12 cellular contexts compared by ENCODE assay signal in genomic region chr20:18139832-18140231, GRCh38. TPM values are rescaled to one million over a fixed set of nuclear protein-coding genes. Genes with fewer than 3 reads are reported as not detected.
DNase-seq lines count a peak whose midpoint lies in the region; ATAC-seq and TF ChIP-seq lines count a peak whose summit lies in the region.
"Had no signal": no experiment of that assay in that cellular context is flagged by ENCODE, and none has a peak within 500 bp of the region (broad histone marks: within the 10 kb centered on the region; RNA-seq: fewer than 3 reads in every experiment).

No MANE protein-coding gene starts in this region.

- H3K27me3 ChIP-seq in OCI-LY1 (ENCODE audit: insufficient read depth, low read length) (no peaks in the 10 kb centered on the region), endodermal cell (ENCODE audit: control insufficient read depth, insufficient read depth, low read length, poor library complexity, severe bottlenecking) (no peaks in the 10 kb centered on the region)

- H3K36me3 ChIP-seq in OCI-LY1 (ENCODE audit: insufficient read depth, low read length) (peaks cover 28% of the 10 kb centered on the region), endodermal cell (ENCODE audit: control insufficient read depth, insufficient read depth, low read length) (peaks cover 15% of the 10 kb centered on the region)

- no peaks in the 10 kb centered on the region for H3K9me3 ChIP-seq in OCI-LY1 (ENCODE audit: low read length)
- no peaks in the 10 kb centered on the region for H3K9me3 ChIP-seq in endodermal cell (ENCODE audit: control insufficient read depth, low read length)

- H3K4me1 ChIP-seq in OCI-LY1 (ENCODE audit: insufficient read depth, low read length, severe bottlenecking) (peaks cover 24% of the 10 kb centered on the region), endodermal cell (ENCODE audit: control insufficient read depth, insufficient read depth, low read length) (peaks cover 11% of the 10 kb centered on the region)

- no peak overlapping the region for H3K27ac ChIP-seq in OCI-LY1 (ENCODE audit: low read depth, low read length, poor library complexity, severe bottlenecking)
- no peak overlapping the region for H3K27ac ChIP-seq in endodermal cell (ENCODE audit: low read depth, low read length)
- H3K27ac ChIP-seq: RWPE1 had no signal

- H3K9me2 ChIP-seq in OCI-LY1 (ENCODE audit: low read depth, low read length): no peaks in the 10 kb centered on the region

- no peaks in the 10 kb centered on the region; the same call in 1 of the 2 replicates for H4K20me1 ChIP-seq in OCI-LY1 (ENCODE audit: insufficient read depth, low read length)

- H3K27me3 Mint-ChIP-seq in activated T-cell treated with anti-CD3 and anti-CD28 coated beads, Interleukin-2, amount 50 U/mL, for 72 hours (ENCODE audit: low read depth): no peaks in the 10 kb centered on the region
- no peaks in the 10 kb centered on the region for H3K27me3 Mint-ChIP-seq in endodermal cell (ENCODE audit: insufficient read depth)
- H3K27me3 Mint-ChIP-seq in stimulated activated naive B cell treated with anti-CD40 and anti-IgM and Interleukin-4, amounts not matched to agents 10 μg/mL and 1 μg/mL and 100 μg/mL, for 72 hours: peaks cover 0 to 7% of the 10 kb centered on the region in 2 donors

- peaks cover 18% of the 10 kb centered on the region for H3K4me1 Mint-ChIP-seq in activated T-cell treated with anti-CD3 and anti-CD28 coated beads, Interleukin-2, amount 50 U/mL, for 72 hours (ENCODE audit: low read depth)
- H3K4me1 Mint-ChIP-seq in endodermal cell: peaks cover 33% of the 10 kb centered on the region
- peaks cover 14 to 30% of the 10 kb centered on the region in 2 donors for H3K4me1 Mint-ChIP-seq in stimulated activated naive B cell treated with anti-CD40 and anti-IgM and Interleukin-4, amounts not matched to agents 10 μg/mL and 1 μg/mL and 100 μg/mL, for 72 hours

- H3F3A ChIP-seq in OCI-LY1 (ENCODE audit: insufficient read depth, low read length): no peaks in the 10 kb centered on the region

- no peak overlapping the region for H2AFZ ChIP-seq in OCI-LY1 (ENCODE audit: low read length)

- H3K9me3 Mint-ChIP-seq in activated T-cell treated with anti-CD3 and anti-CD28 coated beads, Interleukin-2, amount 50 U/mL, for 72 hours: no peaks in the 10 kb centered on the region
- H3K9me3 Mint-ChIP-seq in endodermal cell: no peaks in the 10 kb centered on the region
- H3K9me3 Mint-ChIP-seq in stimulated activated naive B cell treated with anti-CD40 and anti-IgM and Interleukin-4, amounts not matched to agents 10 μg/mL and 1 μg/mL and 100 μg/mL, for 72 hours: no peaks in the 10 kb centered on the region

- peaks cover 3 to 6% of the 10 kb centered on the region in 2 donors for H3K36me3 Mint-ChIP-seq in activated T-cell treated with anti-CD3 and anti-CD28 coated beads, Interleukin-2, amount 50 U/mL, for 72 hours (ENCODE audit: insufficient read depth in 2 of 2)
- H3K36me3 Mint-ChIP-seq in endodermal cell (ENCODE audit: low read depth): peaks cover 24% of the 10 kb centered on the region
- H3K36me3 Mint-ChIP-seq in stimulated activated naive B cell treated with anti-CD40 and anti-IgM and Interleukin-4, amounts not matched to agents 10 μg/mL and 1 μg/mL and 100 μg/mL, for 72 hours: peaks cover 17 to 25% of the 10 kb centered on the region in 2 donors

- H3K9ac ChIP-seq in OCI-LY1 (ENCODE audit: low read length) (no peak overlapping the region; the same call in 1 of the 2 replicates), endodermal cell (ENCODE audit: extremely low read depth, low read length, poor library complexity, severe bottlenecking) (no peak overlapping the region)

- H3K4me3 ChIP-seq in OCI-LY1 (ENCODE audit: low read depth, low read length, poor library complexity, severe bottlenecking) (peak overlapping the region; percentile 93), endodermal cell (ENCODE audit: low read length) (peak overlapping the region; percentile 97)

- peak overlapping the region; percentile 98 for H3K4me2 ChIP-seq in OCI-LY1 (ENCODE audit: low read length)

- ATAC-seq in activated T-cell treated with anti-CD3 and anti-CD28 coated beads, Interleukin-2, amount 50 U/mL, for 72 hours (replicated peaks in 1 of 2): no peak
- ATAC-seq in stimulated activated naive B cell treated with anti-CD40 and anti-IgM and Interleukin-4, amounts not matched to agents 10 μg/mL and 1 μg/mL and 100 μg/mL, for 72 hours (replicated peaks): no peak
- ATAC-seq in HG02973 (IDR thresholded peaks at IDR 0.05; ENCODE audit: unreplicated experiment) (no peak), GM21786 (IDR thresholded peaks at IDR 0.05; ENCODE audit: unreplicated experiment) (no peak)

- WGBS in endodermal cell (ENCODE audit: insufficient coverage in 1 of 2, insufficient read length in 1 of 2), 2 experiments: 96% methylated on average over 2 of the region's 2 CpGs

- DNase-seq in activated T-cell treated with anti-CD3 and anti-CD28 coated beads, Interleukin-2, amount 50 U/mL, for 72 hours: no peak
- no peak for DNase-seq in activated T-cell treated with anti-CD3 and anti-CD28 coated beads, Interleukin-2, amount 50 U/mL, for 1 hour
- DNase-seq in endodermal cell: no peak
- no peak for DNase-seq in stimulated activated naive B cell treated with anti-CD40 and anti-IgM and Interleukin-4, amounts not matched to agents 10 μg/mL and 1 μg/mL and 100 μg/mL, for 72 hours
- DNase-seq in stimulated activated CD4-positive, alpha-beta T cell treated with anti-CD3 and anti-CD28 coated beads, Interleukin-4, amount 100 ng/mL, for 1 hour: no peak
- DNase-seq: activated effector memory CD4-positive, alpha-beta T cell treated with anti-CD3 and anti-CD28 coated beads, Interleukin-2, amount 50 U/mL, for 16 hours; DMS79 treated with DMSO at 0.1 percent for 48 hours; head of caudate nucleus had no signal

- peak overlapping the region; percentile 23 for H3K27ac Mint-ChIP-seq in activated T-cell treated with anti-CD3 and anti-CD28 coated beads, Interleukin-2, amount 50 U/mL, for 72 hours
- peak overlapping the region; percentile 41 for H3K27ac Mint-ChIP-seq in endodermal cell
- no peak overlapping the region for H3K27ac Mint-ChIP-seq in stimulated activated naive B cell treated with anti-CD40 and anti-IgM and Interleukin-4, amounts not matched to agents 10 μg/mL and 1 μg/mL and 100 μg/mL, for 72 hours

- H3K79me2 ChIP-seq in OCI-LY1 (ENCODE audit: insufficient read depth, low read length): peaks cover 18% of the 10 kb centered on the region

- peak overlapping the region; percentile 76 to 88 for H3K4me3 Mint-ChIP-seq in activated T-cell treated with anti-CD3 and anti-CD28 coated beads, Interleukin-2, amount 50 U/mL, for 72 hours
- peak overlapping the region; percentile 76 for H3K4me3 Mint-ChIP-seq in endodermal cell
- H3K4me3 Mint-ChIP-seq in stimulated activated naive B cell treated with anti-CD40 and anti-IgM and Interleukin-4, amounts not matched to agents 10 μg/mL and 1 μg/mL and 100 μg/mL, for 72 hours: peak overlapping the region; percentile 8 to 93

- TF ChIP-seq CTCF in OCI-LY1 (IDR thresholded peaks at IDR 0.05; ENCODE audit: low read length): no peak
- TF ChIP-seq CTCF in endodermal cell (conservative IDR thresholded peaks at IDR 0.05): no peak

RNA-seq across cellular contexts. Expression of gene KAT14, which starts 2.2 kb away (rescaled TPM):
- total RNA-seq in activated T-cell treated with anti-CD3 and anti-CD28 coated beads, Interleukin-2, amount 50 U/mL, for 72 hours: 10 to 100 TPM; 12.4 to 16.2 TPM
- 10 to 100 TPM; 35.2 to 51.0 TPM for total RNA-seq in endodermal cell
- polyA plus RNA-seq in endodermal cell (2013, experiment 1 of 2): 19.6 TPM
- 17.6 TPM for polyA plus RNA-seq in endodermal cell (2013, experiment 2 of 2)

RNA-seq across cellular contexts. Expression of gene PET117, which starts 2.2 kb away (rescaled TPM):
- total RNA-seq in activated T-cell treated with anti-CD3 and anti-CD28 coated beads, Interleukin-2, amount 50 U/mL, for 72 hours: 10 to 100 TPM in 1 of 2 donors, 1 to 10 TPM in 1; 9.7 to 10.2 TPM
- total RNA-seq in endodermal cell: 10 to 100 TPM; 34.2 to 44.4 TPM
- 17.3 TPM for polyA plus RNA-seq in endodermal cell (2013, experiment 1 of 2)
- 19.8 TPM for polyA plus RNA-seq in endodermal cell (2013, experiment 2 of 2)
